Comparison of ENCODE assay signal across 17 cellular contexts in the genomic region with DNA sequence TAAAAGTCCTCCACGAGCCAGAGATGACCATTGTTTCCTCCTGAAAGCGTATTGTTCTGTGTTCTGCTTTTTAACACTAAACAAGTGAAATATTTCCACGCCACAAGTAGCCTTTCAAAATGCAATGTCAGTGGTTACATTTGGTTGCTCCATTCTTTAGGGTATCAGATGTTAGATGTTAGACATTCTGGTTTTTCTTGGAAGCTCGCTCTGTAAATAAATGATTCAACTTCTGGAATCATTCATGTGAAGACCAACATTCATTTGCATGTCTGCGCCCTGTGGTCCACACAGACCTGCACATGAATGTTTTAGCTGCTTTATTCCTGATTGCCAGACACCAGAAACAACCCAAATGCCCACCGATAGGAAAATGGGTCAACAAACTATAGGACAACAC. TPM values are rescaled to one million over a fixed set of nuclear protein-coding genes. Genes with fewer than 3 reads are reported as not detected.
DNase-seq lines count a peak whose midpoint lies in the region; ATAC-seq and TF ChIP-seq lines count a peak whose summit lies in the region.
"Had no signal": no experiment of that assay in that cellular context is flagged by ENCODE, and none has a peak within 500 bp of the region (broad histone marks: within the 10 kb centered on the region; RNA-seq: fewer than 3 reads in every experiment).

No MANE protein-coding gene starts in this region.

- ATAC-seq in PC-3: no peak
- ATAC-seq: A549; CD8-positive, alpha-beta T cell had no signal

- CTCF ChIA-PET in PC-3 (lab: Charles Lee): no interaction called here

- DNase-seq in MV-4-11 (lab: John Stamatoyannopoulos, UW) (peak; percentile 59), PC-3 (peak; percentile 54), fibroblast of peridontal ligament (ENCODE audit: extremely low read depth) (peak; percentile 60), renal cortical epithelial cell (ENCODE audit: low read depth) (peak; percentile 48), NCI-H510A treated with DMSO at 0.1 percent for 48 hours (lab: John Stamatoyannopoulos, UW) (no peak), SW480 (ENCODE audit: low spot score) (no peak), MM.1S (no peak)
- DNase-seq: Caco-2; CD8-positive, alpha-beta T cell; DMS 273 treated with DMSO at 0.1 percent for 48 hours; GOT3; H9; IMR-90 had no signal

- H3K9me2 ChIP-seq in PC-3 (replicated peaks; ENCODE audit: low read length) (no peaks in the 10 kb centered on the region), MM.1S (replicated peaks; ENCODE audit: insufficient read depth, low read length) (no peaks in the 10 kb centered on the region)

- TF ChIP-seq CTCF in PC-3 (conservative IDR thresholded peaks at IDR 0.05; ENCODE audit: low read depth, low read length) (no peak), MM.1S (IDR thresholded peaks at IDR 0.05; ENCODE audit: low read length) (no peak)

- POLR2A ChIA-PET in PC-3 (lab: Charles Lee; ENCODE audit: unreplicated experiment): no interaction called here

- 0 out of 2 replicates have a peak overlapping the region, but pooled peaks have one; percentile 26 for H2AFZ ChIP-seq in PC-3 (ENCODE audit: low read length)
- no peak overlapping the region for H2AFZ ChIP-seq in MM.1S (ENCODE audit: low read length)

- no TSS peak for BruUV-seq in PC-3 (replicated peaks; lab: Mats Ljungman, UMichigan)

- no peak overlapping the region; the same call in 1 of the 2 replicates for H3K4me3 ChIP-seq in PC-3 (ENCODE audit: low read length)
- H3K4me3 ChIP-seq in MM.1S (ENCODE audit: low read length): no peak overlapping the region
- H3K4me3 ChIP-seq: A549 had no signal

- H3K36me3 ChIP-seq in PC-3 (ENCODE audit: low read depth, low read length) (no peaks in the 10 kb centered on the region), MM.1S (replicated peaks; ENCODE audit: insufficient read depth, low read length) (no peaks in the 10 kb centered on the region)
- H3K36me3 ChIP-seq: BE2C had no signal

- peak overlapping the region; percentile 39 for H3K4me2 ChIP-seq in PC-3 (ENCODE audit: low read length)
- no peak overlapping the region for H3K4me2 ChIP-seq in MM.1S (ENCODE audit: low read depth, low read length)
- H3K4me2 ChIP-seq: A549 had no signal

- H3K79me2 ChIP-seq in PC-3 (ENCODE audit: low read length) (no peaks in the 10 kb centered on the region), MM.1S (ENCODE audit: low read length) (no peaks in the 10 kb centered on the region)

- no peak overlapping the region for H3K9ac ChIP-seq in PC-3 (ENCODE audit: low read length)
- H3K9ac ChIP-seq in MM.1S (ENCODE audit: low read length): no peak overlapping the region

- intact Hi-C loops in PC-3 (cut with micrococcal nuclease): no loop called here

- H3K4me1 ChIP-seq in PC-3 (ENCODE audit: insufficient read depth, low read length) (peaks cover 14% of the 10 kb centered on the region), MM.1S (ENCODE audit: low read length) (peaks cover 7% of the 10 kb centered on the region)
- H3K4me1 ChIP-seq: A549, Caco-2 had no signal

- H3K27ac ChIP-seq in PC-3 (ENCODE audit: low read length) (no peak overlapping the region), MM.1S (ENCODE audit: low read length) (no peak overlapping the region)
- H3K27ac ChIP-seq: A549 had no signal

- H3K9me3 ChIP-seq in PC-3 (ENCODE audit: low read length) (no peaks in the 10 kb centered on the region), MM.1S (replicated peaks; ENCODE audit: insufficient read depth, low read length) (no peaks in the 10 kb centered on the region)
- H3K9me3 ChIP-seq: A549, BE2C, Caco-2 had no signal

- no peaks in the 10 kb centered on the region for H3F3A ChIP-seq in PC-3 (ENCODE audit: low read length, unreplicated experiment)
- H3F3A ChIP-seq in MM.1S (ENCODE audit: insufficient read depth, low read length): no peaks in the 10 kb centered on the region; the same call in 1 of the 2 replicates

- no peaks in the 10 kb centered on the region for H3K27me3 ChIP-seq in PC-3 (ENCODE audit: low read length)
- H3K27me3 ChIP-seq in MM.1S (replicated peaks; ENCODE audit: insufficient read depth, low read length): no peaks in the 10 kb centered on the region
- H3K27me3 ChIP-seq: BE2C had no signal

- no peaks in the 10 kb centered on the region for H4K20me1 ChIP-seq in PC-3 (ENCODE audit: low read length)
- H4K20me1 ChIP-seq in MM.1S (ENCODE audit: insufficient read depth, low read length): no peaks in the 10 kb centered on the region

RNA-seq across cellular contexts. Expression of gene HELT, which starts 38.0 kb away (rescaled TPM):
- total RNA-seq in PC-3 (2014; rRNA removed) (not detected in 2 replicates), renal cortical epithelial cell (not detected in 2 replicates)
- total RNA-seq: Caco-2; CD8-positive, alpha-beta T cell; Daoy; H9; HT-29; IMR-90 had no signal

Comparison
In these comparisons a context has a peak if more than half of its experiments do, and no peak if none do; other contexts are left out.
1. DNase-seq: peak in MV-4-11 (single experiment), PC-3 (single experiment), fibroblast of peridontal ligament (single experiment) and renal cortical epithelial cell (single experiment); none in NCI-H510A treated with DMSO at 0.1 percent for 48 hours (single experiment), SW480 (single experiment) and MM.1S (single experiment).